8 cellular contexts compared by ENCODE assay signal in the genomic region with DNA sequence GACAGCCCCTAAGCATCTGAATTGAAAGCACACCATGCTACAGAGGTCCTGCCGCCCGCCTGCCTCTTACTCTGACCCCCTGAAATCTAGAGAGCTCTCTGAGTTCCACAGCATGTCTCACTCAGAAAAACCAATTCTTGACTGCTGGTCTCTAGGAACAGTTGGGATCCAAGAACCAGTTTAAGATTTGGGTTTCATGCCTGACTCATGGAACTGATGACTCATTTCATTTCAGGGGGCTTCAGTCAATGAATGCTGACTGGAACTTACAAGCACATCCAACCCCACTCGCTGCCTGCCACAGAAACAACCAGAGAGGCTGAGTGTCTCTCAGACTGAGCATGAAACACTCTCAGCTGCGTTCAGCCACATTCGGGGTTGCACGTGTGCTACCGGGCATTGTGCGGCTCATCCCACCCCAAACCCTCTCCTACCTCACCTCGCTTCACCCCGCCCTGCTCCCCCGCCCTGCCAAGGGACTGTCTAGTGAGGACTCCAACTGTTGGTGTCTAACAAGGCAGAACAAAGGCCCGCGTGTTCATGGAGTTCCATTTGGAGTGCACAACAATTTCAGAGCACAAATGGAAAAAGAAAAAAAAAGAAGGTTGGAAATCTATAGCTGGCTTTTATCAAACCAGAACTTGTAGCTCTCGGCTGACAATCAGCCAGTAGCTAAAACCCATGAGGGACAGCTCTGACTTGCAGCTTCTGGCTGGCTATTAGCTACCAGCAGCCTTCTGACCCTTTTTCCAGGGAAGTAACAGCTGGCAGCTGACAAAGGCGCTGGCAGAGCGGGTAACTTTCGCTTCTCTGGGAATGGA. TPM values are rescaled to one million over a fixed set of nuclear protein-coding genes. Genes with fewer than 3 reads are reported as not detected.
DNase-seq lines count a peak whose midpoint lies in the region; ATAC-seq and TF ChIP-seq lines count a peak whose summit lies in the region.

No MANE protein-coding gene starts in this region.

- ATAC-seq in esophagus mucosa, result peak; percentile 26
- ATAC-seq in omental fat pad (ENCODE audit: low FRiP score), result peak; percentile 45
- ATAC-seq in left colon, result no peak
- ATAC-seq in effector memory CD8-positive, alpha-beta T cell (replicated peaks), result no peak
- ATAC-seq in HG02678 (IDR thresholded peaks at IDR 0.05; ENCODE audit: unreplicated experiment), result no peak
- ATAC-seq in naive thymus-derived CD8-positive, alpha-beta T cell, result no peak

- no peak overlapping the region for H3K27ac Mint-ChIP-seq in effector memory CD8-positive, alpha-beta T cell
- H3K27ac Mint-ChIP-seq in naive thymus-derived CD8-positive, alpha-beta T cell, result no peak overlapping the region

- DNase-seq in C1 segment of cervical spinal cord (lab: John Stamatoyannopoulos, UW) (peak in 9 of 14 donors; percentile 16 to 78 (median 65)), NCI-H2227 (lab: John Stamatoyannopoulos, UW; ENCODE audit: unreplicated experiment) (peak; percentile 62), omental fat pad (ENCODE audit: low spot score) (no peak), left colon (no peak)
- no peak for DNase-seq in effector memory CD8-positive, alpha-beta T cell
- DNase-seq in naive thymus-derived CD8-positive, alpha-beta T cell, result no peak

- H3K36me3 Mint-ChIP-seq in effector memory CD8-positive, alpha-beta T cell (ENCODE audit: insufficient read depth), result peaks cover 3% of the 10 kb centered on the region
- peaks cover 0 to 14% (median 13%) of the 10 kb centered on the region in 3 donors for H3K36me3 Mint-ChIP-seq in naive thymus-derived CD8-positive, alpha-beta T cell

- H3K9me3 Mint-ChIP-seq in effector memory CD8-positive, alpha-beta T cell, result peaks cover 4 to 13% of the 10 kb centered on the region in 2 donors
- peaks cover 2 to 16% (median 7%) of the 10 kb centered on the region in 9 donors for H3K9me3 Mint-ChIP-seq in naive thymus-derived CD8-positive, alpha-beta T cell

- H3K4me1 Mint-ChIP-seq in effector memory CD8-positive, alpha-beta T cell (ENCODE audit: low read depth in 2 of 2), result no peaks in the 10 kb centered on the region
- H3K4me1 Mint-ChIP-seq in naive thymus-derived CD8-positive, alpha-beta T cell, result no peaks in the 10 kb centered on the region

- intact Hi-C loops in left colon (cut with DNase I, micrococcal nuclease), result no loop called here

- no peak overlapping the region for H3K4me3 Mint-ChIP-seq in effector memory CD8-positive, alpha-beta T cell
- no peak overlapping the region for H3K4me3 Mint-ChIP-seq in naive thymus-derived CD8-positive, alpha-beta T cell

- POLR2A ChIA-PET in naive thymus-derived CD8-positive, alpha-beta T cell (lab: Charles Lee), result no interaction called here

- H3K27me3 Mint-ChIP-seq in effector memory CD8-positive, alpha-beta T cell, result peaks cover 0 to 4% of the 10 kb centered on the region in 2 donors
- H3K27me3 Mint-ChIP-seq in naive thymus-derived CD8-positive, alpha-beta T cell, result peaks cover 0 to 3% (median 2%) of the 10 kb centered on the region in 5 donors

- TF ChIP-seq CTCF in omental fat pad (IDR thresholded peaks at IDR 0.05), result no peak

RNA-seq across cellular contexts. Expression of gene TRAF3IP2, which starts 20.0 kb away (rescaled TPM):
- total RNA-seq in esophagus mucosa, result 68.5 TPM
- 10 to 100 TPM; 29.3 to 52.2 (median 42.2) TPM for total RNA-seq in omental fat pad
- total RNA-seq in left colon, result 10 to 100 TPM; 59.3 to 62.4 TPM
- total RNA-seq in naive thymus-derived CD8-positive, alpha-beta T cell, result 10 to 100 TPM; 16.4 to 17.1 TPM
- polyA plus RNA-seq in naive thymus-derived CD8-positive, alpha-beta T cell, result 10 to 100 TPM in 2 of 3 donors, 1 to 10 TPM in 1; 9.4 to 20.1 (median 17.0) TPM

Comparison
In these comparisons a context has a peak if more than half of its experiments do, and no peak if none do; other contexts are left out.
1. DNase-seq: peak in C1 segment of cervical spinal cord (9 of 14) and NCI-H2227 (single experiment); none in omental fat pad (single experiment), left colon (0 of 2), effector memory CD8-positive, alpha-beta T cell (0 of 3) and naive thymus-derived CD8-positive, alpha-beta T cell (0 of 10).
2. ATAC-seq: peak in esophagus mucosa (single experiment) and omental fat pad (single experiment); none in left colon (single experiment), effector memory CD8-positive, alpha-beta T cell (single experiment), HG02678 (single experiment) and naive thymus-derived CD8-positive, alpha-beta T cell (0 of 2).